ENCODE assay signal across 1 cellular context in the genomic region with DNA sequence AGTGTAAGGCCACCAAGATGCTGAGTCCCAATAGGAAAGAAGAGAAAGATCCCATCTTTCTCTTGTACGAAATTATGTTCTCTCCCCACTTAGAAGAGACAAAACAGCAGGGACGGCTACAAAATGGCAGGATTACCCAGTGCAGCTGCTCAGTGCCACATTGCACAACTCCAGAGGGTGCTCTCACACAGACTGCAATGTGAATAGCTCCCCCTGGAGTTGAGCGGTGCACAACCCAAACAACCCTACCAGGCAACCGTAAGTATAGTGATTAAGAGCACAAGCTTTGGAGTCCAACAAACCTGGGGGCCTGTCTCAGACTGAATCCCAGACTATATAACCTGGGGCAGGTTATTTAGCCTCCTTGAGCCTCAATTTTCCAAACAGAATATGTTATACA.
A peak's percentile ranks its signal among the peaks of the same experiment; 100 is the strongest.
TF ChIP-seq lines count a peak whose summit lies in the region.

No MANE protein-coding gene starts in this region.

TF ChIP-seq in HepG2, 621 proteins besides CTCF, POLR2A, EP300 and RAD21 (continued from another document and continues in another):
- TF ChIP-seq, protein P1, sequence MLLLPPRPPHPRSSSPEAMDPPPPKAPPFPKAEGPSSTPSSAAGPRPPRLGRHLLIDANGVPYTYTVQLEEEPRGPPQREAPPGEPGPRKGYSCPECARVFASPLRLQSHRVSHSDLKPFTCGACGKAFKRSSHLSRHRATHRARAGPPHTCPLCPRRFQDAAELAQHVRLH (CRISPR knock-in tag; IDR thresholded peaks at IDR 0.05; ENCODE audit: borderline replicate concordance, low read depth) = peak; percentile 73; the same call in 1 of the 2 replicates
- TF ChIP-seq ZMYM3 (CRISPR knock-in tag; IDR thresholded peaks at IDR 0.05) (peak; percentile 62; the same call in 1 of the 2 replicates), ADNP (CRISPR knock-in tag; IDR thresholded peaks at IDR 0.05) (peak; percentile 88; the same call in 1 of the 2 replicates), ZNF776 (CRISPR knock-in tag; IDR thresholded peaks at IDR 0.05) (no peak), NCOA5 (CRISPR knock-in tag; IDR thresholded peaks at IDR 0.05) (no peak), ZNF337 (CRISPR knock-in tag; IDR thresholded peaks at IDR 0.05; ENCODE audit: borderline replicate concordance, low read depth) (no peak), NFIB (CRISPR knock-in tag; IDR thresholded peaks at IDR 0.05; ENCODE audit: borderline replicate concordance) (no peak), HNRNPUL1 (IDR thresholded peaks at IDR 0.05; ENCODE audit: low read depth, low read length) (no peak), ZFP62 (CRISPR knock-in tag; IDR thresholded peaks at IDR 0.05) (no peak), ZFY (CRISPR knock-in tag; IDR thresholded peaks at IDR 0.05) (no peak), TRIM24 (CRISPR knock-in tag; IDR thresholded peaks at IDR 0.05) (no peak), ZNF792 (CRISPR knock-in tag; IDR thresholded peaks at IDR 0.05) (0 out of 2 replicates have a peak, but pooled peaks have one; percentile 57), MTA3 (CRISPR knock-in tag; IDR thresholded peaks at IDR 0.05) (no peak), RAD51 (IDR thresholded peaks at IDR 0.05; ENCODE audit: borderline replicate concordance) (no peak), ETV5 (CRISPR knock-in tag; IDR thresholded peaks at IDR 0.05; ENCODE audit: borderline replicate concordance) (no peak), ZNF30 (CRISPR knock-in tag; IDR thresholded peaks at IDR 0.05) (no peak), HDAC2 (CRISPR knock-in tag; IDR thresholded peaks at IDR 0.05) (peak; percentile 58; the same call in 1 of the 2 replicates), MTF2 (CRISPR knock-in tag; IDR thresholded peaks at IDR 0.05; ENCODE audit: borderline replicate concordance) (no peak), KDM1A (CRISPR knock-in tag; IDR thresholded peaks at IDR 0.05) (no peak), ZNF883 (CRISPR knock-in tag; IDR thresholded peaks at IDR 0.05; ENCODE audit: not compliant biosample characterization) (no peak), EEA1 (CRISPR knock-in tag; IDR thresholded peaks at IDR 0.05; ENCODE audit: borderline replicate concordance) (no peak), ZNF607 (CRISPR knock-in tag; IDR thresholded peaks at IDR 0.05; ENCODE audit: borderline replicate concordance) (no peak), ZFP37 (CRISPR knock-in tag; IDR thresholded peaks at IDR 0.05; ENCODE audit: borderline replicate concordance) (no peak), GFI1 (CRISPR knock-in tag; IDR thresholded peaks at IDR 0.05; ENCODE audit: borderline replicate concordance) (no peak), KDM3A (CRISPR knock-in tag; IDR thresholded peaks at IDR 0.05; ENCODE audit: low read depth) (no peak), SOX13 (IDR thresholded peaks at IDR 0.05) (no peak), SOX13 (CRISPR knock-in tag; conservative IDR thresholded peaks at IDR 0.05 in 1 of 2, IDR thresholded peaks at IDR 0.05 in 1 of 2) (0 out of 4 replicates have a peak, but pooled peaks of 1 of the 2 experiments have one; percentile 41)
- TF ChIP-seq, protein P2, sequence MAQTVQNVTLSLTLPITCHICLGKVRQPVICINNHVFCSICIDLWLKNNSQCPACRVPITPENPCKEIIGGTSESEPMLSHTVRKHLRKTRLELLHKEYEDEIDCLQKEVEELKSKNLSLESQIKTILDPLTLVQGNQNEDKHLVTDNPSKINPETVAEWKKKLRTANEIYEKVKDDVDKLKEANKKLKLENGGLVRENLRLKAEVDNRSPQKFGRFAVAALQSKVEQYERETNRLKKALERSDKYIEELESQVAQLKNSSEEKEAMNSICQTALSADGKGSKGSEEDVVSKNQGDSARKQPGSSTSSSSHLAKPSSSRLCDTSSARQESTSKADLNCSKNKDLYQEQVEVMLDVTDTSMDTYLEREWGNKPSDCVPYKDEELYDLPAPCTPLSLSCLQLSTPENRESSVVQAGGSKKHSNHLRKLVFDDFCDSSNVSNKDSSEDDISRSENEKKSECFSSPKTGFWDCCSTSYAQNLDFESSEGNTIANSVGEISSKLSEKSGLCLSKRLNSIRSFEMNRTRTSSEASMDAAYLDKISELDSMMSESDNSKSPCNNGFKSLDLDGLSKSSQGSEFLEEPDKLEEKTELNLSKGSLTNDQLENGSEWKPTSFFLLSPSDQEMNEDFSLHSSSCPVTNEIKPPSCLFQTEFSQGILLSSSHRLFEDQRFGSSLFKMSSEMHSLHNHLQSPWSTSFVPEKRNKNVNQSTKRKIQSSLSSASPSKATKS (CRISPR knock-in tag; IDR thresholded peaks at IDR 0.05) = no peak
- TF ChIP-seq, protein P3, sequence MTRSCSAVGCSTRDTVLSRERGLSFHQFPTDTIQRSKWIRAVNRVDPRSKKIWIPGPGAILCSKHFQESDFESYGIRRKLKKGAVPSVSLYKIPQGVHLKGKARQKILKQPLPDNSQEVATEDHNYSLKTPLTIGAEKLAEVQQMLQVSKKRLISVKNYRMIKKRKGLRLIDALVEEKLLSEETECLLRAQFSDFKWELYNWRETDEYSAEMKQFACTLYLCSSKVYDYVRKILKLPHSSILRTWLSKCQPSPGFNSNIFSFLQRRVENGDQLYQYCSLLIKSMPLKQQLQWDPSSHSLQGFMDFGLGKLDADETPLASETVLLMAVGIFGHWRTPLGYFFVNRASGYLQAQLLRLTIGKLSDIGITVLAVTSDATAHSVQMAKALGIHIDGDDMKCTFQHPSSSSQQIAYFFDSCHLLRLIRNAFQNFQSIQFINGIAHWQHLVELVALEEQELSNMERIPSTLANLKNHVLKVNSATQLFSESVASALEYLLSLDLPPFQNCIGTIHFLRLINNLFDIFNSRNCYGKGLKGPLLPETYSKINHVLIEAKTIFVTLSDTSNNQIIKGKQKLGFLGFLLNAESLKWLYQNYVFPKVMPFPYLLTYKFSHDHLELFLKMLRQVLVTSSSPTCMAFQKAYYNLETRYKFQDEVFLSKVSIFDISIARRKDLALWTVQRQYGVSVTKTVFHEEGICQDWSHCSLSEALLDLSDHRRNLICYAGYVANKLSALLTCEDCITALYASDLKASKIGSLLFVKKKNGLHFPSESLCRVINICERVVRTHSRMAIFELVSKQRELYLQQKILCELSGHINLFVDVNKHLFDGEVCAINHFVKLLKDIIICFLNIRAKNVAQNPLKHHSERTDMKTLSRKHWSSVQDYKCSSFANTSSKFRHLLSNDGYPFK (CRISPR knock-in tag; IDR thresholded peaks at IDR 0.05; ENCODE audit: borderline replicate concordance) = no peak
- TF ChIP-seq, protein P4, sequence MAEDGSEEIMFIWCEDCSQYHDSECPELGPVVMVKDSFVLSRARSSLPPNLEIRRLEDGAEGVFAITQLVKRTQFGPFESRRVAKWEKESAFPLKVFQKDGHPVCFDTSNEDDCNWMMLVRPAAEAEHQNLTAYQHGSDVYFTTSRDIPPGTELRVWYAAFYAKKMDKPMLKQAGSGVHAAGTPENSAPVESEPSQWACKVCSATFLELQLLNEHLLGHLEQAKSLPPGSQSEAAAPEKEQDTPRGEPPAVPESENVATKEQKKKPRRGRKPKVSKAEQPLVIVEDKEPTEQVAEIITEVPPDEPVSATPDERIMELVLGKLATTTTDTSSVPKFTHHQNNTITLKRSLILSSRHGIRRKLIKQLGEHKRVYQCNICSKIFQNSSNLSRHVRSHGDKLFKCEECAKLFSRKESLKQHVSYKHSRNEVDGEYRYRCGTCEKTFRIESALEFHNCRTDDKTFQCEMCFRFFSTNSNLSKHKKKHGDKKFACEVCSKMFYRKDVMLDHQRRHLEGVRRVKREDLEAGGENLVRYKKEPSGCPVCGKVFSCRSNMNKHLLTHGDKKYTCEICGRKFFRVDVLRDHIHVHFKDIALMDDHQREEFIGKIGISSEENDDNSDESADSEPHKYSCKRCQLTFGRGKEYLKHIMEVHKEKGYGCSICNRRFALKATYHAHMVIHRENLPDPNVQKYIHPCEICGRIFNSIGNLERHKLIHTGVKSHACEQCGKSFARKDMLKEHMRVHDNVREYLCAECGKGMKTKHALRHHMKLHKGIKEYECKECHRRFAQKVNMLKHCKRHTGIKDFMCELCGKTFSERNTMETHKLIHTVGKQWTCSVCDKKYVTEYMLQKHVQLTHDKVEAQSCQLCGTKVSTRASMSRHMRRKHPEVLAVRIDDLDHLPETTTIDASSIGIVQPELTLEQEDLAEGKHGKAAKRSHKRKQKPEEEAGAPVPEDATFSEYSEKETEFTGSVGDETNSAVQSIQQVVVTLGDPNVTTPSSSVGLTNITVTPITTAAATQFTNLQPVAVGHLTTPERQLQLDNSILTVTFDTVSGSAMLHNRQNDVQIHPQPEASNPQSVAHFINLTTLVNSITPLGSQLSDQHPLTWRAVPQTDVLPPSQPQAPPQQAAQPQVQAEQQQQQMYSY (CRISPR knock-in tag; IDR thresholded peaks at IDR 0.05) = no peak
- TF ChIP-seq, protein P5, sequence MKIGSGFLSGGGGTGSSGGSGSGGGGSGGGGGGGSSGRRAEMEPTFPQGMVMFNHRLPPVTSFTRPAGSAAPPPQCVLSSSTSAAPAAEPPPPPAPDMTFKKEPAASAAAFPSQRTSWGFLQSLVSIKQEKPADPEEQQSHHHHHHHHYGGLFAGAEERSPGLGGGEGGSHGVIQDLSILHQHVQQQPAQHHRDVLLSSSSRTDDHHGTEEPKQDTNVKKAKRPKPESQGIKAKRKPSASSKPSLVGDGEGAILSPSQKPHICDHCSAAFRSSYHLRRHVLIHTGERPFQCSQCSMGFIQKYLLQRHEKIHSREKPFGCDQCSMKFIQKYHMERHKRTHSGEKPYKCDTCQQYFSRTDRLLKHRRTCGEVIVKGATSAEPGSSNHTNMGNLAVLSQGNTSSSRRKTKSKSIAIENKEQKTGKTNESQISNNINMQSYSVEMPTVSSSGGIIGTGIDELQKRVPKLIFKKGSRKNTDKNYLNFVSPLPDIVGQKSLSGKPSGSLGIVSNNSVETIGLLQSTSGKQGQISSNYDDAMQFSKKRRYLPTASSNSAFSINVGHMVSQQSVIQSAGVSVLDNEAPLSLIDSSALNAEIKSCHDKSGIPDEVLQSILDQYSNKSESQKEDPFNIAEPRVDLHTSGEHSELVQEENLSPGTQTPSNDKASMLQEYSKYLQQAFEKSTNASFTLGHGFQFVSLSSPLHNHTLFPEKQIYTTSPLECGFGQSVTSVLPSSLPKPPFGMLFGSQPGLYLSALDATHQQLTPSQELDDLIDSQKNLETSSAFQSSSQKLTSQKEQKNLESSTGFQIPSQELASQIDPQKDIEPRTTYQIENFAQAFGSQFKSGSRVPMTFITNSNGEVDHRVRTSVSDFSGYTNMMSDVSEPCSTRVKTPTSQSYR (CRISPR knock-in tag; IDR thresholded peaks at IDR 0.05; ENCODE audit: borderline replicate concordance) = no peak
- TF ChIP-seq, protein P6, sequence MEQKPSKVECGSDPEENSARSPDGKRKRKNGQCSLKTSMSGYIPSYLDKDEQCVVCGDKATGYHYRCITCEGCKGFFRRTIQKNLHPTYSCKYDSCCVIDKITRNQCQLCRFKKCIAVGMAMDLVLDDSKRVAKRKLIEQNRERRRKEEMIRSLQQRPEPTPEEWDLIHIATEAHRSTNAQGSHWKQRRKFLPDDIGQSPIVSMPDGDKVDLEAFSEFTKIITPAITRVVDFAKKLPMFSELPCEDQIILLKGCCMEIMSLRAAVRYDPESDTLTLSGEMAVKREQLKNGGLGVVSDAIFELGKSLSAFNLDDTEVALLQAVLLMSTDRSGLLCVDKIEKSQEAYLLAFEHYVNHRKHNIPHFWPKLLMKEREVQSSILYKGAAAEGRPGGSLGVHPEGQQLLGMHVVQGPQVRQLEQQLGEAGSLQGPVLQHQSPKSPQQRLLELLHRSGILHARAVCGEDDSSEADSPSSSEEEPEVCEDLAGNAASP (CRISPR knock-in tag; IDR thresholded peaks at IDR 0.05; ENCODE audit: borderline replicate concordance) = no peak
- TF ChIP-seq, protein P7, sequence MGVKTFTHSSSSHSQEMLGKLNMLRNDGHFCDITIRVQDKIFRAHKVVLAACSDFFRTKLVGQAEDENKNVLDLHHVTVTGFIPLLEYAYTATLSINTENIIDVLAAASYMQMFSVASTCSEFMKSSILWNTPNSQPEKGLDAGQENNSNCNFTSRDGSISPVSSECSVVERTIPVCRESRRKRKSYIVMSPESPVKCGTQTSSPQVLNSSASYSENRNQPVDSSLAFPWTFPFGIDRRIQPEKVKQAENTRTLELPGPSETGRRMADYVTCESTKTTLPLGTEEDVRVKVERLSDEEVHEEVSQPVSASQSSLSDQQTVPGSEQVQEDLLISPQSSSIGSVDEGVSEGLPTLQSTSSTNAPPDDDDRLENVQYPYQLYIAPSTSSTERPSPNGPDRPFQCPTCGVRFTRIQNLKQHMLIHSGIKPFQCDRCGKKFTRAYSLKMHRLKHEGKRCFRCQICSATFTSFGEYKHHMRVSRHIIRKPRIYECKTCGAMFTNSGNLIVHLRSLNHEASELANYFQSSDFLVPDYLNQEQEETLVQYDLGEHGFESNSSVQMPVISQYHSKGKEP (CRISPR knock-in tag; IDR thresholded peaks at IDR 0.05) = no peak
- TF ChIP-seq, protein P8, sequence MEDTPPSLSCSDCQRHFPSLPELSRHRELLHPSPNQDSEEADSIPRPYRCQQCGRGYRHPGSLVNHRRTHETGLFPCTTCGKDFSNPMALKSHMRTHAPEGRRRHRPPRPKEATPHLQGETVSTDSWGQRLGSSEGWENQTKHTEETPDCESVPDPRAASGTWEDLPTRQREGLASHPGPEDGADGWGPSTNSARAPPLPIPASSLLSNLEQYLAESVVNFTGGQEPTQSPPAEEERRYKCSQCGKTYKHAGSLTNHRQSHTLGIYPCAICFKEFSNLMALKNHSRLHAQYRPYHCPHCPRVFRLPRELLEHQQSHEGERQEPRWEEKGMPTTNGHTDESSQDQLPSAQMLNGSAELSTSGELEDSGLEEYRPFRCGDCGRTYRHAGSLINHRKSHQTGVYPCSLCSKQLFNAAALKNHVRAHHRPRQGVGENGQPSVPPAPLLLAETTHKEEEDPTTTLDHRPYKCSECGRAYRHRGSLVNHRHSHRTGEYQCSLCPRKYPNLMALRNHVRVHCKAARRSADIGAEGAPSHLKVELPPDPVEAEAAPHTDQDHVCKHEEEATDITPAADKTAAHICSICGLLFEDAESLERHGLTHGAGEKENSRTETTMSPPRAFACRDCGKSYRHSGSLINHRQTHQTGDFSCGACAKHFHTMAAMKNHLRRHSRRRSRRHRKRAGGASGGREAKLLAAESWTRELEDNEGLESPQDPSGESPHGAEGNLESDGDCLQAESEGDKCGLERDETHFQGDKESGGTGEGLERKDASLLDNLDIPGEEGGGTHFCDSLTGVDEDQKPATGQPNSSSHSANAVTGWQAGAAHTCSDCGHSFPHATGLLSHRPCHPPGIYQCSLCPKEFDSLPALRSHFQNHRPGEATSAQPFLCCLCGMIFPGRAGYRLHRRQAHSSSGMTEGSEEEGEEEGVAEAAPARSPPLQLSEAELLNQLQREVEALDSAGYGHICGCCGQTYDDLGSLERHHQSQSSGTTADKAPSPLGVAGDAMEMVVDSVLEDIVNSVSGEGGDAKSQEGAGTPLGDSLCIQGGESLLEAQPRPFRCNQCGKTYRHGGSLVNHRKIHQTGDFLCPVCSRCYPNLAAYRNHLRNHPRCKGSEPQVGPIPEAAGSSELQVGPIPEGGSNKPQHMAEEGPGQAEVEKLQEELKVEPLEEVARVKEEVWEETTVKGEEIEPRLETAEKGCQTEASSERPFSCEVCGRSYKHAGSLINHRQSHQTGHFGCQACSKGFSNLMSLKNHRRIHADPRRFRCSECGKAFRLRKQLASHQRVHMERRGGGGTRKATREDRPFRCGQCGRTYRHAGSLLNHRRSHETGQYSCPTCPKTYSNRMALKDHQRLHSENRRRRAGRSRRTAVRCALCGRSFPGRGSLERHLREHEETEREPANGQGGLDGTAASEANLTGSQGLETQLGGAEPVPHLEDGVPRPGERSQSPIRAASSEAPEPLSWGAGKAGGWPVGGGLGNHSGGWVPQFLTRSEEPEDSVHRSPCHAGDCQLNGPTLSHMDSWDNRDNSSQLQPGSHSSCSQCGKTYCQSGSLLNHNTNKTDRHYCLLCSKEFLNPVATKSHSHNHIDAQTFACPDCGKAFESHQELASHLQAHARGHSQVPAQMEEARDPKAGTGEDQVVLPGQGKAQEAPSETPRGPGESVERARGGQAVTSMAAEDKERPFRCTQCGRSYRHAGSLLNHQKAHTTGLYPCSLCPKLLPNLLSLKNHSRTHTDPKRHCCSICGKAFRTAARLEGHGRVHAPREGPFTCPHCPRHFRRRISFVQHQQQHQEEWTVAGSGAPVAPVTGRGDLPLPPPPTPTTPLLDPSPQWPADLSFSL (CRISPR knock-in tag; IDR thresholded peaks at IDR 0.05) = no peak
